Comparison of ENCODE assay signal across 1 cellular context in the genomic region with DNA sequence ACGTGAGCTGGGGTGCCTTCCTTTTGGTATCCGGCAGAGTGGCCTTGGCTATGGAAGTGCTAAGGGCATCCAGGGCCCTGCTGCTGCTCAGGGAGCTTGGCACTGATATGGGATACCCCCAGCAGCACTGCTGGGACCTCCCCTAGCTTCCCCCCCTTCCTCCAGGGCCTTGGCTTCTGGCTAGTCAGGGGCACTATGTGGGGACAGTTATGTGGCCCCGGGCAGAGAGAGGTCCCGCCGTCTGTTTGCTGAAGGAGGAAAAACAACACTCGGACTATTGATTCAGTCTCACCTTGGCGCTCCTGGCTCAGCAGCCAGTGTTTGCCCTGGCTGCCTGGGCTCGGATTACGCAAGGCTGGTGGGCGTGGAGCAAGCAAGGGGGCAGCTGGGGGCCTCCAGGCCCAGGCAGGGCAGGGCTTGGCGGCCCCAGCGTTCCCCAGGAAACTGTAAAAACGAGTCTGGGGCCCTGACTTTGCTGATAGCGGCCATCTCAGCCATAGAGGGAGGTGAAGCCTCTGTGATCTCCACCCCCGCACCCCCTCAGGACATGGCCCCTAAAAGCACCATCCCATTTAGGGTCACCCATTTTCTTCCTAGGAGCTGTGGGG.
TF ChIP-seq lines count a peak whose summit lies in the region.

No MANE protein-coding gene starts in this region.

TF ChIP-seq in HepG2, 621 proteins besides CTCF, POLR2A, EP300 and RAD21 (continues in another document):
- TF ChIP-seq SIX4 (CRISPR knock-in tag; IDR thresholded peaks at IDR 0.05) (peak; percentile 96), MAZ (IDR thresholded peaks at IDR 0.05; ENCODE audit: borderline replicate concordance, low read depth, low read length) (peak; percentile 81; the same call in 1 of the 2 replicates), MAZ (CRISPR knock-in tag; IDR thresholded peaks at IDR 0.05; ENCODE audit: low read depth) (peak; percentile 96), ZNF296 (CRISPR knock-in tag; conservative IDR thresholded peaks at IDR 0.05) (peak; percentile 85), CHD4 (IDR thresholded peaks at IDR 0.05; ENCODE audit: borderline replicate concordance, low read length) (no peak), NCOA1 (CRISPR knock-in tag; IDR thresholded peaks at IDR 0.05) (0 out of 2 replicates have a peak, but pooled peaks have one; percentile 83), NBN (conservative IDR thresholded peaks at IDR 0.05) (no peak), ZNF841 (CRISPR knock-in tag; IDR thresholded peaks at IDR 0.05; ENCODE audit: borderline replicate concordance) (no peak), EZH2 (conservative IDR thresholded peaks at IDR 0.05; ENCODE audit: low read depth, low read length) (no peak), PHF8 (CRISPR knock-in tag; IDR thresholded peaks at IDR 0.05) (peak; percentile 74), MED8 (CRISPR knock-in tag; IDR thresholded peaks at IDR 0.05; ENCODE audit: insufficient replicate concordance) (peak; percentile 76), REXO4 (CRISPR knock-in tag; IDR thresholded peaks at IDR 0.05; ENCODE audit: borderline replicate concordance) (no peak), SMYD3 (CRISPR knock-in tag; IDR thresholded peaks at IDR 0.05) (peak; percentile 88; the same call in 1 of the 2 replicates), HOXA9 (CRISPR knock-in tag; IDR thresholded peaks at IDR 0.05; ENCODE audit: borderline replicate concordance) (0 out of 2 replicates have a peak, but pooled peaks have one; percentile 42), KLF6 (CRISPR knock-in tag; IDR thresholded peaks at IDR 0.05) (peak; percentile 89), ZSCAN22 (CRISPR knock-in tag; IDR thresholded peaks at IDR 0.05) (peak; percentile 79; the same call in 1 of the 2 replicates), BHLHE40 (IDR thresholded peaks at IDR 0.05; ENCODE audit: low read length) (peak; percentile 71), ZNF501 (CRISPR knock-in tag; IDR thresholded peaks at IDR 0.05) (no peak), THAP11 (CRISPR knock-in tag; IDR thresholded peaks at IDR 0.05) (peak; percentile 82), RFX5 (IDR thresholded peaks at IDR 0.05; ENCODE audit: low read depth, low read length) (no peak), TARDBP (CRISPR knock-in tag; IDR thresholded peaks at IDR 0.05) (peak; percentile 99), ZNF746 (CRISPR knock-in tag; IDR thresholded peaks at IDR 0.05) (peak; percentile 97), ZNF768 (CRISPR knock-in tag; IDR thresholded peaks at IDR 0.05) (peak; percentile 58; the same call in 1 of the 2 replicates), ARHGAP35 (CRISPR knock-in tag; IDR thresholded peaks at IDR 0.05; ENCODE audit: borderline replicate concordance) (peak; percentile 96), HOXA5 (CRISPR knock-in tag; IDR thresholded peaks at IDR 0.05) (0 out of 2 replicates have a peak, but pooled peaks have one; percentile 44), ZNF446 (CRISPR knock-in tag; IDR thresholded peaks at IDR 0.05) (no peak), RXRA (CRISPR knock-in tag; IDR thresholded peaks at IDR 0.05) (peak; percentile 99), HDAC6 (IDR thresholded peaks at IDR 0.05; ENCODE audit: low read depth, low read length) (no peak), PHF20 (CRISPR knock-in tag; IDR thresholded peaks at IDR 0.05) (no peak; the same call in 1 of the 2 replicates), NKX3-1 (CRISPR knock-in tag; IDR thresholded peaks at IDR 0.05) (peak; percentile 78; the same call in 1 of the 2 replicates), HNF4A (CRISPR knock-in tag; IDR thresholded peaks at IDR 0.05) (peak; percentile 91), ZNF44 (CRISPR knock-in tag; IDR thresholded peaks at IDR 0.05) (peak; percentile 86; the same call in 1 of the 2 replicates), ZSCAN31 (CRISPR knock-in tag; IDR thresholded peaks at IDR 0.05; ENCODE audit: low read depth) (peak; percentile 80; the same call in 1 of the 2 replicates), ZNF570 (CRISPR knock-in tag; IDR thresholded peaks at IDR 0.05; ENCODE audit: borderline replicate concordance) (no peak; the same call in 1 of the 2 replicates), HNRNPK (IDR thresholded peaks at IDR 0.05; ENCODE audit: low read depth, low read length, poor library complexity, severe bottlenecking) (no peak), ONECUT2 (CRISPR knock-in tag; IDR thresholded peaks at IDR 0.05) (peak; percentile 98), RXRB (CRISPR knock-in tag; IDR thresholded peaks at IDR 0.05; ENCODE audit: borderline replicate concordance) (peak; percentile 98), HOXA7 (CRISPR knock-in tag; IDR thresholded peaks at IDR 0.05) (no peak)
- TF ChIP-seq, protein P1, sequence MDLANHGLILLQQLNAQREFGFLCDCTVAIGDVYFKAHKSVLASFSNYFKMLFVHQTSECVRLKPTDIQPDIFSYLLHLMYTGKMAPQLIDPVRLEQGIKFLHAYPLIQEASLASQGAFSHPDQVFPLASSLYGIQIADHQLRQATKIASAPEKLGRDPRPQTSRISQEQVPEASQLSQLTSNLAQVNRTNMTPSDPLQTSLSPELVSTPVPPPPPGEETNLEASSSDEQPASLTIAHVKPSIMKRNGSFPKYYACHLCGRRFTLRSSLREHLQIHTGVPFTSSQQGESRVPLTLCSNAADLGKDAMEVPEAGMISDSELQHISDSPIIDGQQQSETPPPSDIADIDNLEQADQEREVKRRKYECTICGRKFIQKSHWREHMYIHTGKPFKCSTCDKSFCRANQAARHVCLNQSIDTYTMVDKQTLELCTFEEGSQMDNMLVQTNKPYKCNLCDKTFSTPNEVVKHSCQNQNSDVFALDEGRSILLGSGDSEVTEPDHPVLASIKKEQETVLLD (CRISPR knock-in tag; IDR thresholded peaks at IDR 0.05; ENCODE audit: low read depth), result peak; percentile 74; the same call in 1 of the 2 replicates
- TF ChIP-seq, protein P2, sequence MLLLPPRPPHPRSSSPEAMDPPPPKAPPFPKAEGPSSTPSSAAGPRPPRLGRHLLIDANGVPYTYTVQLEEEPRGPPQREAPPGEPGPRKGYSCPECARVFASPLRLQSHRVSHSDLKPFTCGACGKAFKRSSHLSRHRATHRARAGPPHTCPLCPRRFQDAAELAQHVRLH (CRISPR knock-in tag; IDR thresholded peaks at IDR 0.05; ENCODE audit: borderline replicate concordance, low read depth), result peak; percentile 93; the same call in 1 of the 2 replicates
- TF ChIP-seq, protein P3, sequence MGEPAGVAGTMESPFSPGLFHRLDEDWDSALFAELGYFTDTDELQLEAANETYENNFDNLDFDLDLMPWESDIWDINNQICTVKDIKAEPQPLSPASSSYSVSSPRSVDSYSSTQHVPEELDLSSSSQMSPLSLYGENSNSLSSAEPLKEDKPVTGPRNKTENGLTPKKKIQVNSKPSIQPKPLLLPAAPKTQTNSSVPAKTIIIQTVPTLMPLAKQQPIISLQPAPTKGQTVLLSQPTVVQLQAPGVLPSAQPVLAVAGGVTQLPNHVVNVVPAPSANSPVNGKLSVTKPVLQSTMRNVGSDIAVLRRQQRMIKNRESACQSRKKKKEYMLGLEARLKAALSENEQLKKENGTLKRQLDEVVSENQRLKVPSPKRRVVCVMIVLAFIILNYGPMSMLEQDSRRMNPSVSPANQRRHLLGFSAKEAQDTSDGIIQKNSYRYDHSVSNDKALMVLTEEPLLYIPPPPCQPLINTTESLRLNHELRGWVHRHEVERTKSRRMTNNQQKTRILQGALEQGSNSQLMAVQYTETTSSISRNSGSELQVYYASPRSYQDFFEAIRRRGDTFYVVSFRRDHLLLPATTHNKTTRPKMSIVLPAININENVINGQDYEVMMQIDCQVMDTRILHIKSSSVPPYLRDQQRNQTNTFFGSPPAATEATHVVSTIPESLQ (CRISPR knock-in tag; conservative IDR thresholded peaks at IDR 0.05), result no peak
- TF ChIP-seq, protein P4, sequence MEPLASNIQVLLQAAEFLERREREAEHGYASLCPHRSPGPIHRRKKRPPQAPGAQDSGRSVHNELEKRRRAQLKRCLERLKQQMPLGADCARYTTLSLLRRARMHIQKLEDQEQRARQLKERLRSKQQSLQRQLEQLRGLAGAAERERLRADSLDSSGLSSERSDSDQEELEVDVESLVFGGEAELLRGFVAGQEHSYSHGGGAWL (CRISPR knock-in tag; IDR thresholded peaks at IDR 0.05), result peak; percentile 35; the same call in 1 of the 2 replicates
- TF ChIP-seq, protein P5, sequence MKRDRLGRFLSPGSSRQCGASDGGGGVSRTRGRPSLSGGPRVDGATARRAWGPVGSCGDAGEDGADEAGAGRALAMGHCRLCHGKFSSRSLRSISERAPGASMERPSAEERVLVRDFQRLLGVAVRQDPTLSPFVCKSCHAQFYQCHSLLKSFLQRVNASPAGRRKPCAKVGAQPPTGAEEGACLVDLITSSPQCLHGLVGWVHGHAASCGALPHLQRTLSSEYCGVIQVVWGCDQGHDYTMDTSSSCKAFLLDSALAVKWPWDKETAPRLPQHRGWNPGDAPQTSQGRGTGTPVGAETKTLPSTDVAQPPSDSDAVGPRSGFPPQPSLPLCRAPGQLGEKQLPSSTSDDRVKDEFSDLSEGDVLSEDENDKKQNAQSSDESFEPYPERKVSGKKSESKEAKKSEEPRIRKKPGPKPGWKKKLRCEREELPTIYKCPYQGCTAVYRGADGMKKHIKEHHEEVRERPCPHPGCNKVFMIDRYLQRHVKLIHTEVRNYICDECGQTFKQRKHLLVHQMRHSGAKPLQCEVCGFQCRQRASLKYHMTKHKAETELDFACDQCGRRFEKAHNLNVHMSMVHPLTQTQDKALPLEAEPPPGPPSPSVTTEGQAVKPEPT (CRISPR knock-in tag; IDR thresholded peaks at IDR 0.05; ENCODE audit: low read depth), result peak; percentile 45; the same call in 1 of the 2 replicates
- TF ChIP-seq, protein P6, sequence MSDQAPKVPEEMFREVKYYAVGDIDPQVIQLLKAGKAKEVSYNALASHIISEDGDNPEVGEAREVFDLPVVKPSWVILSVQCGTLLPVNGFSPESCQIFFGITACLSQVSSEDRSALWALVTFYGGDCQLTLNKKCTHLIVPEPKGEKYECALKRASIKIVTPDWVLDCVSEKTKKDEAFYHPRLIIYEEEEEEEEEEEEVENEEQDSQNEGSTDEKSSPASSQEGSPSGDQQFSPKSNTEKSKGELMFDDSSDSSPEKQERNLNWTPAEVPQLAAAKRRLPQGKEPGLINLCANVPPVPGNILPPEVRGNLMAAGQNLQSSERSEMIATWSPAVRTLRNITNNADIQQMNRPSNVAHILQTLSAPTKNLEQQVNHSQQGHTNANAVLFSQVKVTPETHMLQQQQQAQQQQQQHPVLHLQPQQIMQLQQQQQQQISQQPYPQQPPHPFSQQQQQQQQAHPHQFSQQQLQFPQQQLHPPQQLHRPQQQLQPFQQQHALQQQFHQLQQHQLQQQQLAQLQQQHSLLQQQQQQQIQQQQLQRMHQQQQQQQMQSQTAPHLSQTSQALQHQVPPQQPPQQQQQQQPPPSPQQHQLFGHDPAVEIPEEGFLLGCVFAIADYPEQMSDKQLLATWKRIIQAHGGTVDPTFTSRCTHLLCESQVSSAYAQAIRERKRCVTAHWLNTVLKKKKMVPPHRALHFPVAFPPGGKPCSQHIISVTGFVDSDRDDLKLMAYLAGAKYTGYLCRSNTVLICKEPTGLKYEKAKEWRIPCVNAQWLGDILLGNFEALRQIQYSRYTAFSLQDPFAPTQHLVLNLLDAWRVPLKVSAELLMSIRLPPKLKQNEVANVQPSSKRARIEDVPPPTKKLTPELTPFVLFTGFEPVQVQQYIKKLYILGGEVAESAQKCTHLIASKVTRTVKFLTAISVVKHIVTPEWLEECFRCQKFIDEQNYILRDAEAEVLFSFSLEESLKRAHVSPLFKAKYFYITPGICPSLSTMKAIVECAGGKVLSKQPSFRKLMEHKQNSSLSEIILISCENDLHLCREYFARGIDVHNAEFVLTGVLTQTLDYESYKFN (CRISPR knock-in tag; conservative IDR thresholded peaks at IDR 0.05), result peak; percentile 99
- TF ChIP-seq, protein P7, sequence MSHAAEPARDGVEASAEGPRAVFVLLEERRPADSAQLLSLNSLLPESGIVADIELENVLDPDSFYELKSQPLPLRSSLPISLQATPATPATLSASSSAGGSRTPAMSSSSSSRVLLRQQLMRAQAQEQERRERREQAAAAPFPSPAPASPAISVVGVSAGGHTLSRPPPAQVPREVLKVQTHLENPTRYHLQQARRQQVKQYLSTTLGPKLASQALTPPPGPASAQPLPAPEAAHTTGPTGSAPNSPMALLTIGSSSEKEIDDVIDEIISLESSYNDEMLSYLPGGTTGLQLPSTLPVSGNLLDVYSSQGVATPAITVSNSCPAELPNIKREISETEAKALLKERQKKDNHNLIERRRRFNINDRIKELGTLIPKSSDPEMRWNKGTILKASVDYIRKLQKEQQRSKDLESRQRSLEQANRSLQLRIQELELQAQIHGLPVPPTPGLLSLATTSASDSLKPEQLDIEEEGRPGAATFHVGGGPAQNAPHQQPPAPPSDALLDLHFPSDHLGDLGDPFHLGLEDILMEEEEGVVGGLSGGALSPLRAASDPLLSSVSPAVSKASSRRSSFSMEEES (CRISPR knock-in tag; IDR thresholded peaks at IDR 0.05), result peak; percentile 77; the same call in 1 of the 2 replicates
- TF ChIP-seq, protein P8, sequence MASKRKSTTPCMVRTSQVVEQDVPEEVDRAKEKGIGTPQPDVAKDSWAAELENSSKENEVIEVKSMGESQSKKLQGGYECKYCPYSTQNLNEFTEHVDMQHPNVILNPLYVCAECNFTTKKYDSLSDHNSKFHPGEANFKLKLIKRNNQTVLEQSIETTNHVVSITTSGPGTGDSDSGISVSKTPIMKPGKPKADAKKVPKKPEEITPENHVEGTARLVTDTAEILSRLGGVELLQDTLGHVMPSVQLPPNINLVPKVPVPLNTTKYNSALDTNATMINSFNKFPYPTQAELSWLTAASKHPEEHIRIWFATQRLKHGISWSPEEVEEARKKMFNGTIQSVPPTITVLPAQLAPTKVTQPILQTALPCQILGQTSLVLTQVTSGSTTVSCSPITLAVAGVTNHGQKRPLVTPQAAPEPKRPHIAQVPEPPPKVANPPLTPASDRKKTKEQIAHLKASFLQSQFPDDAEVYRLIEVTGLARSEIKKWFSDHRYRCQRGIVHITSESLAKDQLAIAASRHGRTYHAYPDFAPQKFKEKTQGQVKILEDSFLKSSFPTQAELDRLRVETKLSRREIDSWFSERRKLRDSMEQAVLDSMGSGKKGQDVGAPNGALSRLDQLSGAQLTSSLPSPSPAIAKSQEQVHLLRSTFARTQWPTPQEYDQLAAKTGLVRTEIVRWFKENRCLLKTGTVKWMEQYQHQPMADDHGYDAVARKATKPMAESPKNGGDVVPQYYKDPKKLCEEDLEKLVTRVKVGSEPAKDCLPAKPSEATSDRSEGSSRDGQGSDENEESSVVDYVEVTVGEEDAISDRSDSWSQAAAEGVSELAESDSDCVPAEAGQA (IDR thresholded peaks at IDR 0.05; ENCODE audit: low read depth), result peak; percentile 57; the same call in 1 of the 2 replicates
- TF ChIP-seq, protein P8 (CRISPR knock-in tag; IDR thresholded peaks at IDR 0.05; ENCODE audit: borderline replicate concordance), result no peak
